Comparison of ENCODE assay signal across 9 cellular contexts in genomic region chr5:80569961-80570786, GRCh38. TPM values are rescaled to one million over a fixed set of nuclear protein-coding genes. Genes with fewer than 3 reads are reported as not detected.
A peak's percentile ranks its signal among the peaks of the same experiment; 100 is the strongest.
DNase-seq lines count a peak whose midpoint lies in the region; ATAC-seq and TF ChIP-seq lines count a peak whose summit lies in the region.
"Had no signal": no experiment of that assay in that cellular context is flagged by ENCODE, and none has a peak within 500 bp of the region (broad histone marks: within the 10 kb centered on the region; RNA-seq: fewer than 3 reads in every experiment).

Gene ANKRD34B (minus strand): TSS chr5:80570280. CDS start chr5:80560019, 10,261 bp downstream.

- H3K27me3 Mint-ChIP-seq in activated naive CD4-positive, alpha-beta T cell treated with anti-CD3 and anti-CD28 coated beads for 36 hours (ENCODE audit: low read depth): peaks cover 52% of the 10 kb centered on the region
- peaks cover 60% of the 10 kb centered on the region for H3K27me3 Mint-ChIP-seq in chondrocyte (ENCODE audit: low read depth)

- no peak within 1 kb of the TSS for H3K27ac ChIP-seq in lower lobe of right lung
- no peak within 1 kb of the TSS for H3K27ac ChIP-seq in thymus (ENCODE audit: low read depth)

- H3K4me3 ChIP-seq in lower lobe of right lung: peak within 1 kb of the TSS; percentile 48
- H3K4me3 ChIP-seq in thymus (ENCODE audit: low read length): peak within 1 kb of the TSS; percentile 39

- TF ChIP-seq CTCF in chondrocyte (IDR thresholded peaks at IDR 0.05): no peak
- no peak for TF ChIP-seq CTCF in lower lobe of right lung (IDR thresholded peaks at IDR 0.05)

- H3K27ac Mint-ChIP-seq in activated naive CD4-positive, alpha-beta T cell treated with anti-CD3 and anti-CD28 coated beads for 36 hours: no peak within 1 kb of the TSS
- no peak within 1 kb of the TSS for H3K27ac Mint-ChIP-seq in chondrocyte (ENCODE audit: unreplicated experiment)

- no peaks in the 10 kb centered on the region for H3K36me3 ChIP-seq in lower lobe of right lung
- H3K36me3 ChIP-seq in thymus (ENCODE audit: control insufficient read depth, insufficient read depth): no peaks in the 10 kb centered on the region

- H3K36me3 Mint-ChIP-seq in activated naive CD4-positive, alpha-beta T cell treated with anti-CD3 and anti-CD28 coated beads for 36 hours (ENCODE audit: low read depth): no peaks in the 10 kb centered on the region
- H3K36me3 Mint-ChIP-seq in chondrocyte (ENCODE audit: low read depth): peaks cover 1% of the 10 kb centered on the region

- intact Hi-C loops in activated naive CD4-positive, alpha-beta T cell treated with anti-CD3 and anti-CD28 coated beads for 36 hours (cut with micrococcal nuclease): loop anchor here (1.0 kb wide), 1 partner anchor 82 kb away; the partner anchor contains the start of gene FAM151B
- intact Hi-C loops in lower lobe of right lung (cut with DNase I): no loop called here

- H3K27me3 ChIP-seq in lower lobe of right lung (ENCODE audit: low read depth) (peaks cover 37% of the 10 kb centered on the region), thymus (ENCODE audit: control insufficient read depth, insufficient read depth) (peaks cover 43% of the 10 kb centered on the region)

- 3% methylated on average over 73 of the region's 73 CpGs for WGBS in thymus

- peak within 1 kb of the TSS; percentile 60 for H3K4me3 Mint-ChIP-seq in activated naive CD4-positive, alpha-beta T cell treated with anti-CD3 and anti-CD28 coated beads for 36 hours
- H3K4me3 Mint-ChIP-seq in chondrocyte (ENCODE audit: unreplicated experiment): peak within 1 kb of the TSS; percentile 64

- ATAC-seq in lower lobe of right lung: peak; percentile 58 to 75

- H3K4me1 Mint-ChIP-seq in activated naive CD4-positive, alpha-beta T cell treated with anti-CD3 and anti-CD28 coated beads for 36 hours (ENCODE audit: low read depth): peaks cover 5% of the 10 kb centered on the region
- H3K4me1 Mint-ChIP-seq in chondrocyte (ENCODE audit: low read depth): peaks cover 6% of the 10 kb centered on the region

- peak; percentile 65 for DNase-seq in activated naive CD4-positive, alpha-beta T cell treated with anti-CD3 and anti-CD28 coated beads for 36 hours
- no peak for DNase-seq in activated naive CD4-positive, alpha-beta T cell treated with Interleukin-2 at 50 U/mL for 16 hours
- DNase-seq in NCI-H526 treated with DMSO at 0.1 percent for 48 hours (lab: John Stamatoyannopoulos, UW) (peak; percentile 6), chondrocyte (ENCODE audit: low spot score) (no peak), lower lobe of right lung (peak; percentile 53), NCI-H187 treated with DMSO at 0.1 percent for 48 hours (lab: John Stamatoyannopoulos, UW) (no peak)
- DNase-seq in activated effector memory CD4-positive, alpha-beta T cell treated with Interleukin-2 at 50 U/mL for 16 hours: no peak

- CTCF ChIA-PET in activated naive CD4-positive, alpha-beta T cell treated with anti-CD3 and anti-CD28 coated beads for 36 hours (lab: Charles Lee): interaction anchor here (0.6 kb wide), 1 partner anchor 43 kb away, joined by 3 read pairs; no protein-coding TSS in a partner anchor

- H3K4me1 ChIP-seq in lower lobe of right lung: peaks cover 12% of the 10 kb centered on the region
- no peaks in the 10 kb centered on the region for H3K4me1 ChIP-seq in thymus (ENCODE audit: control insufficient read depth, insufficient read depth, low read length)

- H3K9me3 Mint-ChIP-seq in activated naive CD4-positive, alpha-beta T cell treated with anti-CD3 and anti-CD28 coated beads for 36 hours: no peaks in the 10 kb centered on the region
- peaks cover 8% of the 10 kb centered on the region for H3K9me3 Mint-ChIP-seq in chondrocyte (ENCODE audit: low read depth)

- H3K9me3 ChIP-seq in lower lobe of right lung (no peaks in the 10 kb centered on the region), thymus (ENCODE audit: control insufficient read depth) (no peaks in the 10 kb centered on the region)

RNA-seq across cellular contexts. Expression of gene ANKRD34B, which starts in this region (rescaled TPM):
- under 1 TPM in 1 of 2 experiments, not detected in 1; 0.10 TPM for total RNA-seq in activated naive CD4-positive, alpha-beta T cell treated with anti-CD3 and anti-CD28 coated beads for 36 hours
- not detected in 3 replicates for total RNA-seq in chondrocyte
- 0.30 TPM for total RNA-seq in lower lobe of right lung
- polyA plus RNA-seq in thymus: 0.59 TPM
- total RNA-seq: dermis microvascular lymphatic vessel endothelial cell had no signal

Comparison
In these comparisons a context has a peak if more than half of its experiments do, and no peak if none do; other contexts are left out.
1. Peak in DNase-seq in activated naive CD4-positive, alpha-beta T cell treated with anti-CD3 and anti-CD28 coated beads for 36 hours; RNA of the gene not detected or under 1 TPM.
2. Peak in DNase-seq, ATAC-seq and H3K4me3 ChIP-seq in lower lobe of right lung; RNA of the gene not detected or under 1 TPM.